In the genomic region with DNA sequence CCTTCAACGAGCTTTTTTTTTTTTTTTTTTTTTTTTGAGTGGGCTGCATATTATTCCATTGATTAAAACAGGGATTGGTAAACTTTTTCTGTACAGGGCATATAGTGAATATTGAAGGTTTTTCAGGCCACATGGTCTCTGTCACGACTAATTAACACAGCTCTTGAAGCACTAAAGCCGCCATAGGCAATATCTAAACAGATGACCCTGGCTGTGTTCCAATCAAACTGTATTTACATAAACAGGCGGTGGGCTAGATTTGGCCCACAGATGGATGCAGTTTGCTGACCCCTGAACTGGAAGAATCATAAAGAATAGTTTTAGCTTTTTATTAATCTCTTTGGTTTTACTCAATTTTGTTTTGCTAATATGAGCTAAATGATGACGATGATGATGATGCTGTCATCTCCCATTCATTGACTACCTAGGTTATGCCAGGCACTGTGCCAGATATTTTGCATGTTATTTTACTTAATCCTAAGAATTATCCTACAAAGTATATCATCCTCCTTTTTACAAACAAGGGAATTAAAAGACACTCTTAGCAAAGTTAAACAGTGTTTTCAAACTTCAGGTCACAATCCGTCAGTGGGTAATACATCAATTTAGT, we compare ENCODE assay signal across 19 cellular contexts. TPM values are rescaled to one million over a fixed set of nuclear protein-coding genes. Genes with fewer than 3 reads are reported as not detected.
DNase-seq lines count a peak whose midpoint lies in the region; ATAC-seq, FAIRE-seq and TF ChIP-seq lines count a peak whose summit lies in the region.
"Had no signal": no experiment of that assay in that cellular context is flagged by ENCODE, and none has a peak within 500 bp of the region (broad histone marks: within the 10 kb centered on the region; RNA-seq: fewer than 3 reads in every experiment).

No MANE protein-coding gene starts in this region.

- H3K4me3 ChIP-seq in stomach: no peak overlapping the region
- H3K4me3 ChIP-seq: breast epithelium, lung had no signal

- no peaks in the 10 kb centered on the region for H3K36me3 Mint-ChIP-seq in glutamatergic neuron (ENCODE audit: unreplicated experiment)
- H3K36me3 Mint-ChIP-seq: CD14-positive monocyte; natural killer cell treated with Interleukin-12 subunit alpha and Interleukin-12 subunit beta and Interleukin-15 and Interleukin-18, amount 100 ng/mL, for 72 hours had no signal

- H3K9me3 ChIP-seq in stomach: no peaks in the 10 kb centered on the region
- H3K9me3 ChIP-seq: breast epithelium had no signal

- FAIRE-seq in GM12891 (lab: Jason Lieb, UNC): no peak

- H3K36me3 ChIP-seq in stomach: peaks cover 0 to 46% (median 30%) of the 10 kb centered on the region in 4 donors
- H3K36me3 ChIP-seq: breast epithelium had no signal

- no peaks in the 10 kb centered on the region for H3K27me3 ChIP-seq in stomach
- H3K27me3 ChIP-seq: breast epithelium had no signal

- H3K4me1 Mint-ChIP-seq in glutamatergic neuron (ENCODE audit: low read depth, unreplicated experiment): peaks cover 18% of the 10 kb centered on the region
- H3K4me1 Mint-ChIP-seq: CD14-positive monocyte had no signal

- no peak for TF ChIP-seq CTCF in glutamatergic neuron (IDR thresholded peaks at IDR 0.05; ENCODE audit: partially characterized antibody, unreplicated experiment)
- no peak for TF ChIP-seq CTCF in stomach (IDR thresholded peaks at IDR 0.05)

- H3K9me3 Mint-ChIP-seq in glutamatergic neuron (ENCODE audit: unreplicated experiment): no peaks in the 10 kb centered on the region
- H3K9me3 Mint-ChIP-seq: activated naive CD4-positive, alpha-beta T cell treated with anti-CD3 and anti-CD28 coated beads for 36 hours; natural killer cell treated with Interleukin-12 subunit alpha and Interleukin-12 subunit beta and Interleukin-15 and Interleukin-18, amount 100 ng/mL, for 72 hours had no signal

- H3K4me3 Mint-ChIP-seq in glutamatergic neuron (ENCODE audit: unreplicated experiment): no peak overlapping the region
- H3K4me3 Mint-ChIP-seq: activated naive CD4-positive, alpha-beta T cell treated with anti-CD3 and anti-CD28 coated beads for 36 hours; CD14-positive monocyte; natural killer cell treated with Interleukin-12 subunit alpha and Interleukin-12 subunit beta and Interleukin-15 and Interleukin-18, amount 100 ng/mL, for 72 hours had no signal

- H3K27ac ChIP-seq in stomach: peak overlapping the region in 3 of 5 donors; percentile 57 to 79 (median 72)
- H3K27ac ChIP-seq: 22Rv1 had no signal

- peak; percentile 24 for DNase-seq in DMS79 treated with DMSO at 0.1 percent for 48 hours (lab: John Stamatoyannopoulos, UW)
- no peak for DNase-seq in DMS79 (lab: John Stamatoyannopoulos, UW)
- peak; percentile 54 for DNase-seq in NCI-H69 (lab: John Stamatoyannopoulos, UW)
- no peak for DNase-seq in glutamatergic neuron
- DNase-seq in stomach: no peak
- no peak for DNase-seq in GM12891 (ENCODE audit: insufficient read length, low spot score)
- DNase-seq: activated CD4-positive, alpha-beta T cell treated with anti-CD3 and anti-CD28 coated beads for 4 hours; activated naive CD4-positive, alpha-beta T cell treated with anti-CD3 and anti-CD28 coated beads for 36 hours; effector CD4-positive, alpha-beta T cell; NCI-H1930; SIG-M5; T-helper 9 cell had no signal

- TF ChIP-seq POLR2A in stomach (IDR thresholded peaks at IDR 0.05) (no peak), GM12891 (IDR thresholded peaks at IDR 0.05; ENCODE audit: low read depth, low read length) (no peak)

- peaks cover 2% of the 10 kb centered on the region for H3K27me3 Mint-ChIP-seq in glutamatergic neuron (ENCODE audit: unreplicated experiment)

- H3K27ac Mint-ChIP-seq in glutamatergic neuron (ENCODE audit: unreplicated experiment): peak overlapping the region; percentile 57
- H3K27ac Mint-ChIP-seq: activated naive CD4-positive, alpha-beta T cell treated with anti-CD3 and anti-CD28 coated beads for 36 hours; CD14-positive monocyte; natural killer cell treated with Interleukin-12 subunit alpha and Interleukin-12 subunit beta and Interleukin-15 and Interleukin-18, amount 100 ng/mL, for 72 hours had no signal

- peaks cover 0 to 46% (median 21%) of the 10 kb centered on the region in 4 donors for H3K4me1 ChIP-seq in stomach
- H3K4me1 ChIP-seq: breast epithelium had no signal

- intact Hi-C loops in stomach (cut with DNase I; ENCODE audit: low total_unique reads): no loop called here

- no peak for TF ChIP-seq EP300 in stomach (IDR thresholded peaks at IDR 0.05)

- ATAC-seq in GM21825 (IDR thresholded peaks at IDR 0.05; ENCODE audit: unreplicated experiment) (no peak), HG02852 (IDR thresholded peaks at IDR 0.05; ENCODE audit: unreplicated experiment) (no peak)
- ATAC-seq: natural killer cell treated with Interleukin-12 subunit alpha and Interleukin-12 subunit beta and Interleukin-15 and Interleukin-18, amount 100 ng/mL, for 72 hours had no signal

- WGBS in stomach, 5 donors: 67 to 78% (median 74%) methylated on average over 6 of the region's 6 CpGs

TF ChIP-seq in GM12891, 5 proteins besides CTCF, POLR2A, EP300 and RAD21:
- no peak for TF ChIP-seq PAX5 (IDR thresholded peaks at IDR 0.05; ENCODE audit: insufficient read depth, low read length, severe bottlenecking)
- no peak for TF ChIP-seq SPI1 (IDR thresholded peaks at IDR 0.05; ENCODE audit: low read depth, low read length)
- TF ChIP-seq TAF1 (IDR thresholded peaks at IDR 0.05; ENCODE audit: low read depth, low read length): no peak
- TF ChIP-seq POLR2AphosphoS5 (IDR thresholded peaks at IDR 0.05; ENCODE audit: low read depth, low read length): no peak
- no peak for TF ChIP-seq POU2F2 (IDR thresholded peaks at IDR 0.05; ENCODE audit: low read depth, low read length)

RNA-seq across cellular contexts. Expression of a gene that starts 54.2 kb away (rescaled TPM):
- 1.3 TPM for total RNA-seq in glutamatergic neuron (ENCODE audit: unreplicated experiment)
- total RNA-seq in stomach: 10 to 100 TPM in 3 of 5 donors, under 1 TPM in 2; 0.58 to 42.3 (median 17.4) TPM
- 10 to 100 TPM; 21.0 to 60.2 (median 45.5) TPM for polyA plus RNA-seq in stomach
- 13.1 TPM for polyA plus RNA-seq in GM12891 (2012; ENCODE audit: low read depth, missing spikeins)

Comparison
In these comparisons a context has a peak if more than half of its experiments do, and no peak if none do; other contexts are left out.
1. DNase-seq: peak in DMS79 treated with DMSO at 0.1 percent for 48 hours (single experiment) and NCI-H69 (single experiment); none in DMS79 (single experiment), glutamatergic neuron (single experiment), stomach (single experiment) and GM12891 (single experiment).